ENCODE assay signal across 15 cellular contexts in the genomic region with DNA sequence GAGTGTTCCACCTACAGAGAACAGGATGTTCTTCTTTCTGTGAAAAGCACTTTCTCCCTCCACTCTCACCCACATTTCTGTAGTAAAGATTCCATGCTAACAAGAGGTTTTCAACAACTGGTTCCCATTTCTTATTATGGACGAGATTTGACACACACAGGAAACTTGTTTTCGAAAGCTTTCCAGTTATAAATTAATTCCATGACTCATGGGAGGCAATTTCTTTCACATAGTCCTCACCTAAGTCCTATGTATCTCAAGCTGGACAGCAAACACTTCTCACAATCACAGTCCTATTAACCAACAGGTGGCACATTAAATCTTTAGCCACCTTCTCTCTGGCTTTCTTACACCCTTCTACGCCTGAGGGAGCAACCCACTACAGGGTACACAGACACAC. TPM values are rescaled to one million over a fixed set of nuclear protein-coding genes. Genes with fewer than 3 reads are reported as not detected.
DNase-seq lines count a peak whose midpoint lies in the region; ATAC-seq and TF ChIP-seq lines count a peak whose summit lies in the region.
"Had no signal": no experiment of that assay in that cellular context is flagged by ENCODE, and none has a peak within 500 bp of the region (broad histone marks: within the 10 kb centered on the region; RNA-seq: fewer than 3 reads in every experiment).

No MANE protein-coding gene starts in this region.

- H3K56ac ChIP-seq in H9 (ENCODE audit: insufficient read length, low read depth, low read length) = no peak overlapping the region

- H2AK5ac ChIP-seq in H9 (ENCODE audit: insufficient read length, low read length) = no peak overlapping the region

- H2BK120ac ChIP-seq in H9 (ENCODE audit: low read depth, low read length, poor library complexity, severe bottlenecking) = no peak overlapping the region

- no CpG with 5 or more reads among the region's 3 CpGs for WGBS in H9 (ENCODE audit: extremely low coverage, insufficient read length, low lambda C conversion rate)
- WGBS in body of pancreas, 2 donors = 15 to 27% methylated on average over 3 of the region's 3 CpGs
- WGBS in lower leg skin, 2 donors = 33 to 42% methylated on average over 3 of the region's 3 CpGs

- intact Hi-C loops in Calu3 (cut with micrococcal nuclease; ENCODE audit: unreplicated experiment) = loop anchor here (1.0 to 5.0 kb wide), 4 partner anchors 14 to 155 kb away; no protein-coding TSS in a partner anchor
- intact Hi-C loops in body of pancreas (cut with DNase I) = no loop called here
- intact Hi-C loops in left lung (cut with DNase I) = no loop called here
- intact Hi-C loops in lower leg skin (cut with DNase I; ENCODE audit: low total_unique reads) = loop anchor here (5.0 kb wide), 1 partner anchor 800 kb away; no protein-coding TSS in a partner anchor

- BruUV-seq in Calu3 (replicated peaks; lab: Mats Ljungman, UMichigan) = no TSS peak

- H3K9me3 ChIP-seq in H9 (ENCODE audit: control insufficient read depth, low read depth, low read length) = no peaks in the 10 kb centered on the region
- no peaks in the 10 kb centered on the region for H3K9me3 ChIP-seq in body of pancreas
- H3K9me3 ChIP-seq in left lung = no peaks in the 10 kb centered on the region

- H3K4me2 ChIP-seq in H9 (ENCODE audit: insufficient read depth, insufficient read length, low read length) = peak overlapping the region; percentile 40

- no peak overlapping the region for H3K14ac ChIP-seq in H9 (ENCODE audit: insufficient read depth, low read length)

- no peak overlapping the region for H3K9ac ChIP-seq in H9 (ENCODE audit: extremely low read depth, insufficient read length, low read length)

- H3K27me3 ChIP-seq in H9 (ENCODE audit: insufficient read depth, low read length) (no peaks in the 10 kb centered on the region), body of pancreas (no peaks in the 10 kb centered on the region), left lung (no peaks in the 10 kb centered on the region)

- no peak overlapping the region for H3K23ac ChIP-seq in H9 (ENCODE audit: insufficient read length, low read depth, low read length)

- no peak overlapping the region for H4K8ac ChIP-seq in H9 (replicated peaks; ENCODE audit: insufficient read length, low read depth, low read length)

- H3K4ac ChIP-seq in H9 (ENCODE audit: low read depth, low read length) = no peak overlapping the region

- peak overlapping the region; percentile 44 for H3K4me3 Mint-ChIP-seq in Calu3 (ENCODE audit: low read depth, unreplicated experiment)
- peak overlapping the region in 1 of 2 experiments; percentile 63; a peak in 2 of 5 replicates for H3K4me3 Mint-ChIP-seq in H9
- H3K4me3 Mint-ChIP-seq: activated T-cell treated with anti-CD3 and anti-CD28 coated beads, Interleukin-2, amount 50 U/mL, for 72 hours; naive thymus-derived CD4-positive, alpha-beta T cell had no signal

- no peak overlapping the region for H2BK15ac ChIP-seq in H9 (ENCODE audit: low read depth, low read length)

- no peak overlapping the region for H3K18ac ChIP-seq in H9 (ENCODE audit: insufficient read length, low read depth, low read length)

- H3K4me1 ChIP-seq in H9 (ENCODE audit: insufficient read depth, low read length) = peaks cover 22% of the 10 kb centered on the region; the same call in 1 of the 2 replicates
- peaks cover 70% of the 10 kb centered on the region for H3K4me1 ChIP-seq in body of pancreas
- no peaks in the 10 kb centered on the region for H3K4me1 ChIP-seq in left lung

- no peak overlapping the region for H2AFZ ChIP-seq in H9 (ENCODE audit: low read length)

- no peaks in the 10 kb centered on the region for H3K23me2 ChIP-seq in H9 (ENCODE audit: insufficient read length, low read depth, low read length, poor library complexity, severe bottlenecking)

- peaks cover 12% of the 10 kb centered on the region for H3K36me3 Mint-ChIP-seq in Calu3 (ENCODE audit: insufficient read depth, unreplicated experiment)
- H3K36me3 Mint-ChIP-seq in H9 (ENCODE audit: insufficient read depth in 1 of 3, low read depth in 3 of 3) = peaks cover 0 to 6% (median 5%) of the 10 kb centered on the region in 3 experiments; a peak in 3 of 7 replicates
- H3K36me3 Mint-ChIP-seq: naive thymus-derived CD4-positive, alpha-beta T cell had no signal

- H3K27ac Mint-ChIP-seq in Calu3 (ENCODE audit: unreplicated experiment) (peak overlapping the region; percentile 57), H9 (peak overlapping the region; percentile 41 to 96 (median 88); a peak in 5 of 7 replicates)
- H3K27ac Mint-ChIP-seq: activated T-cell treated with anti-CD3 and anti-CD28 coated beads, Interleukin-2, amount 50 U/mL, for 72 hours; naive thymus-derived CD4-positive, alpha-beta T cell had no signal

- H3K36me3 ChIP-seq in body of pancreas (replicated peaks in 1 of 2; ENCODE audit: insufficient read depth in 1 of 2, low read depth in 2 of 2) = no peaks in the 10 kb centered on the region
- H3K36me3 ChIP-seq in left lung = no peaks in the 10 kb centered on the region

- TF ChIP-seq CTCF in Calu3 (IDR thresholded peaks at IDR 0.05; ENCODE audit: unreplicated experiment) (no peak), H9 (conservative IDR thresholded peaks at IDR 0.05) (no peak; the same call in 2 of the 3 replicates), body of pancreas (IDR thresholded peaks at IDR 0.05) (peak in 2 of 7 experiments; percentile 4 to 27), left lung (IDR thresholded peaks at IDR 0.05) (no peak), lower leg skin (IDR thresholded peaks at IDR 0.05) (no peak)

- ATAC-seq in body of pancreas (peak; percentile 61), left lung (peak; percentile 89), HG03025 (IDR thresholded peaks at IDR 0.05; ENCODE audit: low FRiP score, unreplicated experiment) (no peak)
- ATAC-seq: activated T-cell treated with anti-CD3 and anti-CD28 coated beads, Interleukin-2, amount 50 U/mL, for 72 hours; HCT116; naive thymus-derived CD4-positive, alpha-beta T cell had no signal

- no peaks in the 10 kb centered on the region for H4K20me1 ChIP-seq in H9 (ENCODE audit: control insufficient read depth, insufficient read depth, insufficient read length)

- H3K79me1 ChIP-seq in H9 (ENCODE audit: insufficient read depth, low read depth, low read length, poor library complexity, severe bottlenecking) = no peaks in the 10 kb centered on the region

- CTCF ChIA-PET in Calu3 (lab: Charles Lee) = interaction anchor here (0.6 to 4.8 kb wide), 15 partner anchors 9 to 719 kb away, joined by 3 to 45 read pairs (median 4); no protein-coding TSS in a partner anchor

- H2BK12ac ChIP-seq in H9 (ENCODE audit: insufficient read length, low read depth, low read length) = no peak overlapping the region

- H3K4me3 ChIP-seq in body of pancreas (no peak overlapping the region), left lung (no peak overlapping the region), lower leg skin (ENCODE audit: low read depth, poor library complexity, severe bottlenecking) (no peak overlapping the region)

- H3K4me1 Mint-ChIP-seq in Calu3 (ENCODE audit: low read depth, unreplicated experiment) (peaks cover 71% of the 10 kb centered on the region), H9 (peaks cover 74 to 76% of the 10 kb centered on the region in 2 experiments)
- H3K4me1 Mint-ChIP-seq: naive thymus-derived CD4-positive, alpha-beta T cell had no signal

- peaks cover 7% of the 10 kb centered on the region; the same call in 1 of the 2 replicates for H3K79me2 ChIP-seq in H9 (ENCODE audit: insufficient read depth, low read length)

- no peak overlapping the region for H2BK5ac ChIP-seq in H9 (ENCODE audit: insufficient read length, low read length)

- TF ChIP-seq POLR2A in body of pancreas (IDR thresholded peaks at IDR 0.05) = no peak
- TF ChIP-seq POLR2A in lower leg skin (IDR thresholded peaks at IDR 0.05) = no peak

- H3K27me3 Mint-ChIP-seq in Calu3 (ENCODE audit: unreplicated experiment) = no peaks in the 10 kb centered on the region
- no peaks in the 10 kb centered on the region for H3K27me3 Mint-ChIP-seq in H9 (ENCODE audit: low read depth)

- DNase-seq in Calu3 (peak; percentile 44), H9 (no peak), body of pancreas (peak in 2 of 4 donors; percentile 9 to 11), left lung (no peak), GM03348 (ENCODE audit: low spot score) (no peak), NCI-H1694 treated with DMSO at 0.1 percent for 48 hours (lab: John Stamatoyannopoulos, UW) (no peak), lower leg skin (ENCODE audit: low spot score in 2 of 2) (no peak)
- DNase-seq: activated T-cell treated with anti-CD3 and anti-CD28 coated beads, Interleukin-2, amount 50 U/mL, for 72 hours; amygdala; naive thymus-derived CD4-positive, alpha-beta T cell; NCI-H446 treated with DMSO at 0.1 percent for 48 hours; stimulated activated CD4-positive, alpha-beta T cell treated with anti-CD3 and anti-CD28 coated beads, Interleukin-2, amount 100 ng/mL, for 24 hours had no signal

- peak overlapping the region; percentile 54 for H3K27ac ChIP-seq in H9 (ENCODE audit: insufficient read length, low read depth, low read length)
- H3K27ac ChIP-seq in body of pancreas = peak overlapping the region; percentile 54 to 87 (median 78)
- peak overlapping the region; percentile 10 to 51 for H3K27ac ChIP-seq in left lung
- H3K27ac ChIP-seq: RWPE1 had no signal

- no peak overlapping the region for H4K5ac ChIP-seq in H9 (ENCODE audit: insufficient read length, low read depth, low read length)

- no peak overlapping the region for H2BK20ac ChIP-seq in H9 (ENCODE audit: low read depth, low read length, poor library complexity, severe bottlenecking)

- no peak overlapping the region for H4K91ac ChIP-seq in H9 (ENCODE audit: insufficient read length, low read depth, low read length)

- H3K9me3 Mint-ChIP-seq in Calu3 (ENCODE audit: low read depth, unreplicated experiment) (no peaks in the 10 kb centered on the region), H9 (no peaks in the 10 kb centered on the region)
- H3K9me3 Mint-ChIP-seq: activated T-cell treated with anti-CD3 and anti-CD28 coated beads, Interleukin-2, amount 50 U/mL, for 72 hours had no signal

- no peak overlapping the region for H3T11ph ChIP-seq in H9 (ENCODE audit: low read length)

RNA-seq across cellular contexts. Expression of a gene that starts 24.5 kb away (rescaled TPM):
- total RNA-seq in Calu3 (2022) (108 and 128 TPM in 2 replicates), H9 (2021) (13.3 and 14.4 TPM in 2 replicates), body of pancreas (100 to 1,000 TPM in 1 of 2 donors, 10 to 100 TPM in 1; 68.0 to 151 TPM), left lung (10 to 100 TPM; 44.2 to 64.6 TPM), lower leg skin (10 to 100 TPM; 19.4 to 47.7 (median 25.2) TPM)

Comparison
In these comparisons a context has a peak if more than half of its experiments do, and no peak if none do; other contexts are left out.
1. intact Hi-C loops: an anchor here in Calu3 (1.0 to 5.0 kb wide) and lower leg skin (5.0 kb wide); none called in body of pancreas and left lung.